ENCODE assay signal across 1 cellular context in the genomic region with DNA sequence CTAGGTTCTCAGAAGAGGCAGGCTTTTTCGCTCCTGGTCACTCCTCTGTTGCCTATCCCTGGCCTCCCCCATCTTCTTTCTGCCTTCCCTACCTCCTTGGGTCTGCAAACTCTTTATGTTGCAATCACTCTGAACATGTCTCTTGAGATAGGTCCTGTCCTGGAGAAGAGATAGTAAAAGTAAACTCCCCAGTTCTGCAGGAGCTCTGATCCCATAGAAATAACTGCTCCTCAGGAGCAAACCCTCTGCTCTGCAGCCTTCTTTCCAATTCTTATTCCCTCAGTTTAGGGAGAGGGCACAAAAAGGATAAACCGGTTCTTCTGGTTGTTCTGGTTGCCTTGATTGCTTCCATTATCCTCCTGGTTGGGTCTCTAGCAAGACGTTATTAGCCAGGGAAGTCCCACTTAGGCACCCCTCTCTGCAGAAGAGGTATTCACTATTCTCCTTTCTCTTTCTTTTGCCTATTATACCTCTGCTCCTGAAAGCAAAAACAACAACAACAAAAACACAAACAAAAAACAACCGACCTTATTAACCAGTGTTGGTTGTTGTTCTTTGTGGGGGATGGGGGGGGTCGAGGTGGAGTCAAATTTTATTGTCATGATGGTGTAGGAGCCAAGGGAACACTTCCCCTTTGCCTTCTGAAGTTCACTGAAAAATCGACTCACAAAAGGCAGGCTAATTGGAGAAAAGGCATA.
A peak's percentile ranks its signal among the peaks of the same experiment; 100 is the strongest.
TF ChIP-seq lines count a peak whose summit lies in the region.

No MANE protein-coding gene starts in this region.

TF ChIP-seq in IMR-90, 13 proteins besides CTCF, POLR2A, EP300 and RAD21:
- TF ChIP-seq MAFK (IDR thresholded peaks at IDR 0.05; ENCODE audit: low read depth, low read length) (no peak), RFX5 (IDR thresholded peaks at IDR 0.05; ENCODE audit: low read depth, low read length) (no peak), SMC3 (IDR thresholded peaks at IDR 0.05; ENCODE audit: low read depth, low read length) (no peak), CHD1 (IDR thresholded peaks at IDR 0.05; ENCODE audit: low read depth, low read length) (no peak), CEBPB (IDR thresholded peaks at IDR 0.05; ENCODE audit: low read depth, low read length) (peak; percentile 88), MAZ (IDR thresholded peaks at IDR 0.05; ENCODE audit: borderline replicate concordance, low read depth, low read length) (no peak)
